ENCODE assay signal across 1 cellular context in the genomic region with DNA sequence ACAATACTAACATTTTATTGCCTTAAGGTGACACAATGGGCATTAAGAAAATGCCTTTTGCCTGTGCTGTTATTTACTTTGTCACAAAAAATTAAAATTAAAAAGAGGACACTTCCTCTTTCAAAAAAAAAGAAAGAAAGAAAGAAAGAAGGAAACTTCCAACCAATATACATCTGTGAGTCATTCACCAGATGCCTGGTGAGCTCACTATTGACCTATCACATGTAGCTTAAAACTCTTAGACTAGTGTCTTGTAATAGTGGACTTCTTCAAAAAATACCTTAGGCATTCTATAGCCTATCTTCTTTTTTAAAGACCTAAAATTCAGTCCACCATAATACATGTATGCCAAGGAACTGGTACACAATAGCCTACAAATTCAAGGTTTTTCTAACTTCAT.
TF ChIP-seq lines count a peak whose summit lies in the region.

No MANE protein-coding gene starts in this region.

TF ChIP-seq in GM12878, 131 proteins besides CTCF, POLR2A, EP300 and RAD21 (continued from another document):
- TF ChIP-seq, protein P1, sequence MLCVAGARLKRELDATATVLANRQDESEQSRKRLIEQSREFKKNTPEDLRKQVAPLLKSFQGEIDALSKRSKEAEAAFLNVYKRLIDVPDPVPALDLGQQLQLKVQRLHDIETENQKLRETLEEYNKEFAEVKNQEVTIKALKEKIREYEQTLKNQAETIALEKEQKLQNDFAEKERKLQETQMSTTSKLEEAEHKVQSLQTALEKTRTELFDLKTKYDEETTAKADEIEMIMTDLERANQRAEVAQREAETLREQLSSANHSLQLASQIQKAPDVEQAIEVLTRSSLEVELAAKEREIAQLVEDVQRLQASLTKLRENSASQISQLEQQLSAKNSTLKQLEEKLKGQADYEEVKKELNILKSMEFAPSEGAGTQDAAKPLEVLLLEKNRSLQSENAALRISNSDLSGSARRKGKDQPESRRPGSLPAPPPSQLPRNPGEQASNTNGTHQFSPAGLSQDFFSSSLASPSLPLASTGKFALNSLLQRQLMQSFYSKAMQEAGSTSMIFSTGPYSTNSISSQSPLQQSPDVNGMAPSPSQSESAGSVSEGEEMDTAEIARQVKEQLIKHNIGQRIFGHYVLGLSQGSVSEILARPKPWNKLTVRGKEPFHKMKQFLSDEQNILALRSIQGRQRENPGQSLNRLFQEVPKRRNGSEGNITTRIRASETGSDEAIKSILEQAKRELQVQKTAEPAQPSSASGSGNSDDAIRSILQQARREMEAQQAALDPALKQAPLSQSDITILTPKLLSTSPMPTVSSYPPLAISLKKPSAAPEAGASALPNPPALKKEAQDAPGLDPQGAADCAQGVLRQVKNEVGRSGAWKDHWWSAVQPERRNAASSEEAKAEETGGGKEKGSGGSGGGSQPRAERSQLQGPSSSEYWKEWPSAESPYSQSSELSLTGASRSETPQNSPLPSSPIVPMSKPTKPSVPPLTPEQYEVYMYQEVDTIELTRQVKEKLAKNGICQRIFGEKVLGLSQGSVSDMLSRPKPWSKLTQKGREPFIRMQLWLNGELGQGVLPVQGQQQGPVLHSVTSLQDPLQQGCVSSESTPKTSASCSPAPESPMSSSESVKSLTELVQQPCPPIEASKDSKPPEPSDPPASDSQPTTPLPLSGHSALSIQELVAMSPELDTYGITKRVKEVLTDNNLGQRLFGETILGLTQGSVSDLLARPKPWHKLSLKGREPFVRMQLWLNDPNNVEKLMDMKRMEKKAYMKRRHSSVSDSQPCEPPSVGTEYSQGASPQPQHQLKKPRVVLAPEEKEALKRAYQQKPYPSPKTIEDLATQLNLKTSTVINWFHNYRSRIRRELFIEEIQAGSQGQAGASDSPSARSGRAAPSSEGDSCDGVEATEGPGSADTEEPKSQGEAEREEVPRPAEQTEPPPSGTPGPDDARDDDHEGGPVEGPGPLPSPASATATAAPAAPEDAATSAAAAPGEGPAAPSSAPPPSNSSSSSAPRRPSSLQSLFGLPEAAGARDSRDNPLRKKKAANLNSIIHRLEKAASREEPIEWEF (IDR thresholded peaks at IDR 0.05; ENCODE audit: insufficient replicate concordance, low read depth, low read length): no peak
- TF ChIP-seq RFX5 (IDR thresholded peaks at IDR 0.05; ENCODE audit: low read depth, low read length) (no peak), ZNF274 (IDR thresholded peaks at IDR 0.05; ENCODE audit: insufficient read depth, insufficient read length) (no peak), SMAD1 (IDR thresholded peaks at IDR 0.05; ENCODE audit: low read depth, partially characterized antibody) (no peak), TAF1 (IDR thresholded peaks at IDR 0.05; ENCODE audit: borderline replicate concordance, low read depth, low read length) (no peak)
TF ChIP-seq in GM12878: peak in this region for 0.
